Comparison of ENCODE assay signal across 8 cellular contexts in genomic region chr3:121545564-121546455, GRCh38. TPM values are rescaled to one million over a fixed set of nuclear protein-coding genes. Genes with fewer than 3 reads are reported as not detected.
DNase-seq lines count a peak whose midpoint lies in the region; ATAC-seq and TF ChIP-seq lines count a peak whose summit lies in the region.

Gene POLQ (minus strand): TSS chr3:121545988. CDS start chr3:121545877, 111 bp downstream.

- peaks cover 23% of the 10 kb centered on the region for H3K36me3 Mint-ChIP-seq in activated CD4-positive, alpha-beta memory T cell treated with anti-CD3 and anti-CD28 coated beads for 36 hours

- H3K4me3 ChIP-seq in duodenal mucosa (ENCODE audit: low read depth in 1 of 2, low read length in 2 of 2) (peak within 1 kb of the TSS; percentile 89 to 90), lower leg skin (ENCODE audit: low read depth, poor library complexity, severe bottlenecking) (peak within 1 kb of the TSS; percentile 19)

- no peaks in the 10 kb centered on the region for H3K27me3 ChIP-seq in duodenal mucosa (ENCODE audit: control insufficient read depth in 1 of 2, insufficient read depth in 2 of 2, low read length in 2 of 2)

- POLR2A ChIA-PET in activated CD4-positive, alpha-beta memory T cell treated with anti-CD3 and anti-CD28 coated beads for 36 hours (lab: Charles Lee) = interaction anchor here (0.9 to 1.0 kb wide), 2 partner anchors 289 to 1134 kb away, joined by 3 read pairs; partner anchors contain the start of genes EAF2 and IQCB1

- no peak for TF ChIP-seq CTCF in lower leg skin (IDR thresholded peaks at IDR 0.05)

- CTCF ChIA-PET in activated CD4-positive, alpha-beta memory T cell treated with anti-CD3 and anti-CD28 coated beads for 36 hours (lab: Charles Lee) = interaction anchor here (0.5 to 4.4 kb wide), 13 partner anchors 16 to 1522 kb away, joined by 3 to 28 read pairs (median 6); partner anchors contain the start of genes FAM162A, HCLS1, PDIA5 and SEMA5B

- peaks cover 6% of the 10 kb centered on the region for H3K4me1 Mint-ChIP-seq in activated CD4-positive, alpha-beta memory T cell treated with anti-CD3 and anti-CD28 coated beads for 36 hours (ENCODE audit: low read depth)

- H3K4me1 ChIP-seq in duodenal mucosa (ENCODE audit: control insufficient read depth in 1 of 2, insufficient read depth in 2 of 2, low read length in 2 of 2) = peaks cover 6 to 16% of the 10 kb centered on the region in 2 donors

- TF ChIP-seq POLR2A in lower leg skin (IDR thresholded peaks at IDR 0.05) = no peak

- 0 to 1% methylated on average over 30 to 37 of the region's 42 CpGs for WGBS in lower leg skin, 2 donors

- no peaks in the 10 kb centered on the region for H3K9me3 ChIP-seq in duodenal mucosa (ENCODE audit: control insufficient read depth in 1 of 2, low read length in 2 of 2)

- H3K27ac ChIP-seq in duodenal mucosa (ENCODE audit: low read depth, low read length) = no peak within 1 kb of the TSS

- peak within 1 kb of the TSS; percentile 92 for H3K27ac Mint-ChIP-seq in activated CD4-positive, alpha-beta memory T cell treated with anti-CD3 and anti-CD28 coated beads for 36 hours

- peak; percentile 78 for ATAC-seq in GM19438 (IDR thresholded peaks at IDR 0.05; ENCODE audit: low read depth, unreplicated experiment)
- ATAC-seq in HG03575 (IDR thresholded peaks at IDR 0.05; ENCODE audit: extremely low read depth, insufficient number of reproducible peaks, low FRiP score, unreplicated experiment) = peak; percentile 42

- peak within 1 kb of the TSS; percentile 82 to 86 for H3K9ac ChIP-seq in duodenal mucosa (ENCODE audit: low read depth in 1 of 2, low read length in 2 of 2)

- DNase-seq in CD1c-positive myeloid dendritic cell (ENCODE audit: extremely low spot score) (peak; percentile 97), NCI-H82 treated with DMSO at 0.1 percent for 48 hours (lab: John Stamatoyannopoulos, UW; ENCODE audit: unreplicated experiment) (peak; percentile 91), lower leg skin (ENCODE audit: low spot score in 2 of 2) (peak; percentile 89 to 98)
- DNase-seq in activated CD4-positive, alpha-beta memory T cell treated with anti-CD3 and anti-CD28 coated beads for 36 hours = peak; percentile 93
- DNase-seq in stimulated activated CD4-positive, alpha-beta T cell treated with anti-CD3 and anti-CD28 coated beads, Interleukin-4, amount 100 ng/mL, for 48 hours (ENCODE audit: low read depth in 2 of 2) = peak; percentile 79 to 84

- H3K4me3 Mint-ChIP-seq in activated CD4-positive, alpha-beta memory T cell treated with anti-CD3 and anti-CD28 coated beads for 36 hours = peak within 1 kb of the TSS; percentile 86

- no peaks in the 10 kb centered on the region for H3K27me3 Mint-ChIP-seq in activated CD4-positive, alpha-beta memory T cell treated with anti-CD3 and anti-CD28 coated beads for 36 hours

- intact Hi-C loops in activated CD4-positive, alpha-beta memory T cell treated with anti-CD3 and anti-CD28 coated beads for 36 hours (cut with micrococcal nuclease) = loop anchor here (1.0 to 10.0 kb wide), 14 partner anchors 114 to 1481 kb away; partner anchors contain the start of genes EAF2, FAM162A, GOLGB1 and HCLS1
- intact Hi-C loops in lower leg skin (cut with DNase I; ENCODE audit: low total_unique reads) = no loop called here

- no peaks in the 10 kb centered on the region for H3K9me3 Mint-ChIP-seq in activated CD4-positive, alpha-beta memory T cell treated with anti-CD3 and anti-CD28 coated beads for 36 hours

- H3K36me3 ChIP-seq in duodenal mucosa (ENCODE audit: control insufficient read depth in 1 of 2, insufficient read depth in 2 of 2, low read length in 2 of 2) = no peaks in the 10 kb centered on the region

RNA-seq across cellular contexts. Expression of gene POLQ, which starts in this region (rescaled TPM):
- total RNA-seq in activated CD4-positive, alpha-beta memory T cell treated with anti-CD3 and anti-CD28 coated beads for 36 hours = 10 to 100 TPM; 23.9 to 25.1 TPM
- total RNA-seq in lower leg skin = under 1 TPM; 0.42 to 0.91 (median 0.54) TPM

Comparison
In these comparisons a context has a peak if more than half of its experiments do, and no peak if none do; other contexts are left out.
1. RNA of gene POLQ (total RNA-seq): 23.9 to 25.1 TPM in activated CD4-positive, alpha-beta memory T cell treated with anti-CD3 and anti-CD28 coated beads for 36 hours; 0.42 to 0.91 TPM in lower leg skin; every median in the first group is over 10 times any median in the second.
2. Peak in DNase-seq and H3K4me3 ChIP-seq in lower leg skin; RNA of the gene not detected or under 1 TPM.
3. Peak in every context shown above with its lines, with median percentiles within 50 percentile points of each other: DNase-seq.